ENCODE assay signal across 24 cellular contexts in genomic region chr6:32832535-32832934, GRCh38. TPM values are rescaled to one million over a fixed set of nuclear protein-coding genes. Genes with fewer than 3 reads are reported as not detected.
DNase-seq lines count a peak whose midpoint lies in the region; ATAC-seq and TF ChIP-seq lines count a peak whose summit lies in the region.
"Had no signal": no experiment of that assay in that cellular context is flagged by ENCODE, and none has a peak within 500 bp of the region (broad histone marks: within the 10 kb centered on the region; RNA-seq: fewer than 3 reads in every experiment).

No MANE protein-coding gene starts in this region.

- no peaks in the 10 kb centered on the region for H3K27me3 ChIP-seq in MM.1S (replicated peaks; ENCODE audit: insufficient read depth, low read length)

- H3K79me2 ChIP-seq in MM.1S (ENCODE audit: low read length), result peaks cover 14% of the 10 kb centered on the region

- H3K36me3 Mint-ChIP-seq in activated T-cell treated with anti-CD3 and anti-CD28 coated beads, Interleukin-2, amount 50 U/mL, for 72 hours (ENCODE audit: insufficient read depth in 2 of 2), result peaks cover 40 to 68% of the 10 kb centered on the region in 2 donors
- H3K36me3 Mint-ChIP-seq in T-helper 17 cell (ENCODE audit: low read depth), result peaks cover 30% of the 10 kb centered on the region
- peaks cover 65% of the 10 kb centered on the region for H3K36me3 Mint-ChIP-seq in activated naive CD8-positive, alpha-beta T cell treated with anti-CD3 and anti-CD28 coated beads, Interleukin-2, amount 10 ng/mL, durations not matched to agents 7 days and 5 days
- peaks cover 7 to 95% (median 25%) of the 10 kb centered on the region in 3 donors for H3K36me3 Mint-ChIP-seq in naive thymus-derived CD8-positive, alpha-beta T cell

- H3K9me3 ChIP-seq in T-helper 17 cell (ENCODE audit: control insufficient read depth, low read length, poor library complexity, severe bottlenecking), result no peaks in the 10 kb centered on the region
- no peaks in the 10 kb centered on the region for H3K9me3 ChIP-seq in MM.1S (replicated peaks; ENCODE audit: insufficient read depth, low read length)

- no peaks in the 10 kb centered on the region for H4K20me1 ChIP-seq in MM.1S (ENCODE audit: insufficient read depth, low read length)

- no peak overlapping the region for H3K4me3 ChIP-seq in MM.1S (ENCODE audit: low read length)

- no peaks in the 10 kb centered on the region for H3F3A ChIP-seq in MM.1S (ENCODE audit: insufficient read depth, low read length)

- no peak overlapping the region for H3K9ac ChIP-seq in MM.1S (ENCODE audit: low read length)
- H3K9ac ChIP-seq: KMS-11 had no signal

- peaks cover 9% of the 10 kb centered on the region for H3K4me1 ChIP-seq in MM.1S (ENCODE audit: low read length)

- no peak for ATAC-seq in activated T-cell treated with anti-CD3 and anti-CD28 coated beads, Interleukin-2, amount 50 U/mL, for 72 hours (replicated peaks in 1 of 2)
- ATAC-seq in T-helper 17 cell, result no peak
- no peak for ATAC-seq in activated naive CD8-positive, alpha-beta T cell treated with anti-CD3 and anti-CD28 coated beads, Interleukin-2, amount 10 ng/mL, durations not matched to agents 7 days and 5 days (ENCODE audit: low read depth)
- ATAC-seq in naive thymus-derived CD8-positive, alpha-beta T cell, result no peak
- no peak for ATAC-seq in GM21786 (IDR thresholded peaks at IDR 0.05; ENCODE audit: unreplicated experiment)
- ATAC-seq: CD8-positive, alpha-beta T cell; HCT116; Right ventricle myocardium inferior had no signal

- H2AFZ ChIP-seq in MM.1S (ENCODE audit: low read length), result no peak overlapping the region

- no peaks in the 10 kb centered on the region for H3K9me2 ChIP-seq in MM.1S (replicated peaks; ENCODE audit: insufficient read depth, low read length)

- H3K27ac ChIP-seq in MM.1S (ENCODE audit: low read length), result no peak overlapping the region
- H3K27ac ChIP-seq: KMS-11 had no signal

- no peaks in the 10 kb centered on the region for H3K27me3 Mint-ChIP-seq in activated T-cell treated with anti-CD3 and anti-CD28 coated beads, Interleukin-2, amount 50 U/mL, for 72 hours (ENCODE audit: low read depth)
- H3K27me3 Mint-ChIP-seq in T-helper 17 cell, result no peaks in the 10 kb centered on the region
- H3K27me3 Mint-ChIP-seq in activated naive CD8-positive, alpha-beta T cell treated with anti-CD3 and anti-CD28 coated beads, Interleukin-2, amount 10 ng/mL, durations not matched to agents 7 days and 5 days, result no peaks in the 10 kb centered on the region
- H3K27me3 Mint-ChIP-seq in naive thymus-derived CD8-positive, alpha-beta T cell, result no peaks in the 10 kb centered on the region

- H3K4me3 Mint-ChIP-seq in activated T-cell treated with anti-CD3 and anti-CD28 coated beads, Interleukin-2, amount 50 U/mL, for 72 hours, result no peak overlapping the region
- H3K4me3 Mint-ChIP-seq in T-helper 17 cell, result peak overlapping the region; percentile 28
- H3K4me3 Mint-ChIP-seq in activated naive CD8-positive, alpha-beta T cell treated with anti-CD3 and anti-CD28 coated beads, Interleukin-2, amount 10 ng/mL, durations not matched to agents 7 days and 5 days, result no peak overlapping the region
- H3K4me3 Mint-ChIP-seq in naive thymus-derived CD8-positive, alpha-beta T cell, result no peak overlapping the region
- H3K4me3 Mint-ChIP-seq: CD8-positive, alpha-beta T cell had no signal

- peak overlapping the region; percentile 47 for H3K27ac Mint-ChIP-seq in activated T-cell treated with anti-CD3 and anti-CD28 coated beads, Interleukin-2, amount 50 U/mL, for 72 hours
- H3K27ac Mint-ChIP-seq in T-helper 17 cell, result peak overlapping the region; percentile 54
- peak overlapping the region; percentile 4 for H3K27ac Mint-ChIP-seq in activated naive CD8-positive, alpha-beta T cell treated with anti-CD3 and anti-CD28 coated beads, Interleukin-2, amount 10 ng/mL, durations not matched to agents 7 days and 5 days
- H3K27ac Mint-ChIP-seq in naive thymus-derived CD8-positive, alpha-beta T cell, result peak overlapping the region in 6 of 10 donors; percentile 30 to 74 (median 52)

- no peak for DNase-seq in activated T-cell treated with anti-CD3 and anti-CD28 coated beads, Interleukin-2, amount 50 U/mL, for 72 hours
- DNase-seq in activated T-cell treated with anti-CD3 and anti-CD28 coated beads for 4 hours (no peak), T-helper 17 cell (no peak), RPMI8226 (no peak), MM.1S (no peak)
- no peak for DNase-seq in activated naive CD8-positive, alpha-beta T cell treated with anti-CD3 and anti-CD28 coated beads, Interleukin-2, amount 10 ng/mL, durations not matched to agents 7 days and 5 days
- DNase-seq in naive thymus-derived CD8-positive, alpha-beta T cell, result no peak
- DNase-seq: AML-193; C1 segment of cervical spinal cord; CD8-positive, alpha-beta T cell; DND-41; GOT3; MV-4-11; NCI-H1105 treated with DMSO at 0.1 percent for 48 hours; NCI-H1694 treated with DMSO at 0.1 percent for 48 hours; NCI-H446 treated with DMSO at 0.1 percent for 48 hours; NCI-H526 treated with DMSO at 0.1 percent for 48 hours; OCI-M1 had no signal

- peaks cover 7% of the 10 kb centered on the region for H3K36me3 ChIP-seq in MM.1S (replicated peaks; ENCODE audit: insufficient read depth, low read length)

- no peaks in the 10 kb centered on the region for H3K9me3 Mint-ChIP-seq in activated T-cell treated with anti-CD3 and anti-CD28 coated beads, Interleukin-2, amount 50 U/mL, for 72 hours
- no peaks in the 10 kb centered on the region for H3K9me3 Mint-ChIP-seq in activated naive CD8-positive, alpha-beta T cell treated with anti-CD3 and anti-CD28 coated beads, Interleukin-2, amount 10 ng/mL, durations not matched to agents 7 days and 5 days
- H3K9me3 Mint-ChIP-seq in naive thymus-derived CD8-positive, alpha-beta T cell, result no peaks in the 10 kb centered on the region
- H3K9me3 Mint-ChIP-seq: CD8-positive, alpha-beta T cell had no signal

- no peak overlapping the region for H3K4me2 ChIP-seq in MM.1S (ENCODE audit: low read depth, low read length)
- H3K4me2 ChIP-seq: KMS-11 had no signal

- H3K4me1 Mint-ChIP-seq in activated T-cell treated with anti-CD3 and anti-CD28 coated beads, Interleukin-2, amount 50 U/mL, for 72 hours (ENCODE audit: low read depth), result peaks cover 83% of the 10 kb centered on the region
- H3K4me1 Mint-ChIP-seq in T-helper 17 cell, result peaks cover 58% of the 10 kb centered on the region
- peaks cover 65% of the 10 kb centered on the region for H3K4me1 Mint-ChIP-seq in activated naive CD8-positive, alpha-beta T cell treated with anti-CD3 and anti-CD28 coated beads, Interleukin-2, amount 10 ng/mL, durations not matched to agents 7 days and 5 days
- H3K4me1 Mint-ChIP-seq in naive thymus-derived CD8-positive, alpha-beta T cell, result peaks cover 37 to 75% (median 58%) of the 10 kb centered on the region in 4 donors

- no peak for TF ChIP-seq CTCF in MM.1S (IDR thresholded peaks at IDR 0.05; ENCODE audit: low read length)

- POLR2A ChIA-PET in activated naive CD8-positive, alpha-beta T cell treated with anti-CD3 and anti-CD28 coated beads, Interleukin-2, amount 10 ng/mL, durations not matched to agents 7 days and 5 days (lab: Charles Lee), result interaction anchor here (1.0 to 1.2 kb wide), 2 partner anchors 11 to 13 kb away, joined by 3 to 5 read pairs; no protein-coding TSS in a partner anchor
- POLR2A ChIA-PET in naive thymus-derived CD8-positive, alpha-beta T cell (lab: Charles Lee), result interaction anchor here (0.7 to 1.5 kb wide), 2 partner anchors 22 to 140 kb away, joined by 3 read pairs; partner anchors contain the start of gene PSMB9

RNA-seq across cellular contexts. Expression of gene TAP2, which starts 6.0 kb away (rescaled TPM):
- total RNA-seq in activated T-cell treated with anti-CD3 and anti-CD28 coated beads, Interleukin-2, amount 50 U/mL, for 72 hours, result 100 to 1,000 TPM; 117 to 127 TPM
- total RNA-seq in T-helper 17 cell, result 100 to 1,000 TPM in 1 of 2 donors, 10 to 100 TPM in 1; 92.6 to 103 TPM
- 100 to 1,000 TPM; 209 to 210 TPM for total RNA-seq in activated naive CD8-positive, alpha-beta T cell treated with anti-CD3 and anti-CD28 coated beads, Interleukin-2, amount 10 ng/mL, durations not matched to agents 7 days and 5 days
- 100 to 1,000 TPM in 1 of 2 experiments, 10 to 100 TPM in 1; 96.2 to 117 TPM for total RNA-seq in naive thymus-derived CD8-positive, alpha-beta T cell
- 10 to 100 TPM; 24.2 to 36.6 (median 25.3) TPM for polyA plus RNA-seq in naive thymus-derived CD8-positive, alpha-beta T cell

RNA-seq across cellular contexts. Expression of gene PSMB8, which starts 11.3 kb away (rescaled TPM):
- 100 to 1,000 TPM; 301 to 305 TPM for total RNA-seq in activated T-cell treated with anti-CD3 and anti-CD28 coated beads, Interleukin-2, amount 50 U/mL, for 72 hours
- 100 to 1,000 TPM; 131 to 139 TPM for total RNA-seq in T-helper 17 cell
- 100 to 1,000 TPM; 308 to 327 TPM for total RNA-seq in activated naive CD8-positive, alpha-beta T cell treated with anti-CD3 and anti-CD28 coated beads, Interleukin-2, amount 10 ng/mL, durations not matched to agents 7 days and 5 days
- total RNA-seq in naive thymus-derived CD8-positive, alpha-beta T cell, result 100 to 1,000 TPM; 133 to 138 TPM
- polyA plus RNA-seq in naive thymus-derived CD8-positive, alpha-beta T cell, result 100 to 1,000 TPM; 350 to 386 (median 386) TPM

RNA-seq across cellular contexts. Expression of gene HLA-DOB, which starts 15.7 kb away (rescaled TPM):
- total RNA-seq in activated T-cell treated with anti-CD3 and anti-CD28 coated beads, Interleukin-2, amount 50 U/mL, for 72 hours, result 1 to 10 TPM; 8.0 to 8.1 TPM
- 1 to 10 TPM; 2.3 to 6.6 TPM for total RNA-seq in T-helper 17 cell
- 1 to 10 TPM; 2.4 to 3.1 TPM for total RNA-seq in activated naive CD8-positive, alpha-beta T cell treated with anti-CD3 and anti-CD28 coated beads, Interleukin-2, amount 10 ng/mL, durations not matched to agents 7 days and 5 days
- 1 to 10 TPM; 3.9 to 5.6 TPM for total RNA-seq in naive thymus-derived CD8-positive, alpha-beta T cell
- under 1 TPM in 2 of 3 donors, not detected in 1; 0.43 to 0.75 TPM for polyA plus RNA-seq in naive thymus-derived CD8-positive, alpha-beta T cell
- total RNA-seq: A172, Right ventricle myocardium inferior had no signal
- polyA plus RNA-seq: AG04450 had no signal

RNA-seq across cellular contexts. Expression of gene TAP1, which starts 21.0 kb away (rescaled TPM):
- 100 to 1,000 TPM; 328 to 373 TPM for total RNA-seq in activated T-cell treated with anti-CD3 and anti-CD28 coated beads, Interleukin-2, amount 50 U/mL, for 72 hours
- 100 to 1,000 TPM; 119 to 125 TPM for total RNA-seq in T-helper 17 cell
- total RNA-seq in activated naive CD8-positive, alpha-beta T cell treated with anti-CD3 and anti-CD28 coated beads, Interleukin-2, amount 10 ng/mL, durations not matched to agents 7 days and 5 days, result 100 to 1,000 TPM; 315 to 323 TPM
- 100 to 1,000 TPM; 113 TPM for total RNA-seq in naive thymus-derived CD8-positive, alpha-beta T cell
- polyA plus RNA-seq in naive thymus-derived CD8-positive, alpha-beta T cell, result 100 to 1,000 TPM; 197 to 283 (median 230) TPM

RNA-seq across cellular contexts. Expression of gene PSMB9, which starts 21.5 kb away (rescaled TPM):
- total RNA-seq in activated T-cell treated with anti-CD3 and anti-CD28 coated beads, Interleukin-2, amount 50 U/mL, for 72 hours, result 100 to 1,000 TPM; 271 to 299 TPM
- total RNA-seq in T-helper 17 cell, result 100 to 1,000 TPM in 1 of 2 donors, 10 to 100 TPM in 1; 70.5 to 121 TPM
- 100 to 1,000 TPM; 353 to 356 TPM for total RNA-seq in activated naive CD8-positive, alpha-beta T cell treated with anti-CD3 and anti-CD28 coated beads, Interleukin-2, amount 10 ng/mL, durations not matched to agents 7 days and 5 days
- total RNA-seq in naive thymus-derived CD8-positive, alpha-beta T cell, result 100 to 1,000 TPM; 102 to 104 TPM
- 100 to 1,000 TPM; 402 to 432 (median 424) TPM for polyA plus RNA-seq in naive thymus-derived CD8-positive, alpha-beta T cell

Comparison
In these comparisons a context has a peak if more than half of its experiments do, and no peak if none do; other contexts are left out.
1. H3K27ac Mint-ChIP-seq: peak in every context shown above with its lines; median percentile 54 in T-helper 17 cell; 52 in naive thymus-derived CD8-positive, alpha-beta T cell; 47 in activated T-cell treated with anti-CD3 and anti-CD28 coated beads, Interleukin-2, amount 50 U/mL, for 72 hours; 4 in activated naive CD8-positive, alpha-beta T cell treated with anti-CD3 and anti-CD28 coated beads, Interleukin-2, amount 10 ng/mL, durations not matched to agents 7 days and 5 days.